ENCODE assay signal across 7 cellular contexts in genomic region chr3:2205692-2206091, GRCh38.
"Had no signal": no experiment of that assay in that cellular context is flagged by ENCODE, and none has a peak within 500 bp of the region (broad histone marks: within the 10 kb centered on the region; RNA-seq: fewer than 3 reads in every experiment).

No MANE protein-coding gene starts in this region.

- FAIRE-seq: H54 had no signal

- H3K4me3 ChIP-seq: GM23248 had no signal

- H3K9ac ChIP-seq: GM23248 had no signal

- H2AFZ ChIP-seq: GM23248 had no signal

- H3K27ac ChIP-seq: GM23248, HL-60 had no signal

- DNase-seq: GM23248, GOT3, H9, HCEC 1CT, KG1 had no signal
